In the genomic region with DNA sequence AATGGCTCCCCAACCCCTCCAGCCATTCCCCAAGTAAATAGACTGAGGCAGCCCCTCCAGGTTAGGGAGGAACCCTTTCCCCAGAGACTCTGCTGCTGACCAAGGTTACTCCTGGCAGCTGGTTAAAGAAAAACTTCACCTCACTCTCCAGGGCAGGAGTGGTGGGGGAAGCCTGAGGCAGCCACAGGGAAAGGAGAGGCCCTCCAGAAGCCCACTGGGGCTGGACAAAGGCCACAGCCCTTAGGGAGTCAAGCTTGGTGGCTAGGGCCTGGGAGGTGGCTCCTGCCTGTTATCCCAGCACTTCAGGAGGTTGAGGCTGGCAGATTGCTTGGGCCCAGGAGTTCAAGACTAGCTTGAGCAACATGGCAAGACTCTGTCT, we compare ENCODE assay signal across 10 cellular contexts. TPM values are rescaled to one million over a fixed set of nuclear protein-coding genes. Genes with fewer than 3 reads are reported as not detected.
A peak's percentile ranks its signal among the peaks of the same experiment; 100 is the strongest.
DNase-seq lines count a peak whose midpoint lies in the region; ATAC-seq and TF ChIP-seq lines count a peak whose summit lies in the region.
"Had no signal": no experiment of that assay in that cellular context is flagged by ENCODE, and none has a peak within 500 bp of the region (broad histone marks: within the 10 kb centered on the region; RNA-seq: fewer than 3 reads in every experiment).

No MANE protein-coding gene starts in this region.

- H3K4me1 Mint-ChIP-seq in CD8-positive, alpha-beta memory T cell, result peaks cover 23 to 29% (median 25%) of the 10 kb centered on the region in 3 donors

- no peak for DNase-seq in CD8-positive, alpha-beta memory T cell
- no peak for DNase-seq in SJCRH30
- no peak for DNase-seq in fibroblast of the aortic adventitia (ENCODE audit: low read depth)
- no peak for DNase-seq in retinal pigment epithelial cell (ENCODE audit: low read depth)
- no peak for DNase-seq in OCI-M1 (lab: John Stamatoyannopoulos, UW)
- no peak for DNase-seq in C1 segment of cervical spinal cord (lab: John Stamatoyannopoulos, UW)
- no peak for DNase-seq in HUDEP-2 (lab: John Stamatoyannopoulos, UW; ENCODE audit: unreplicated experiment in 76 of 76)
- DNase-seq: activated CD4-positive, alpha-beta T cell treated with anti-CD3 and anti-CD28 coated beads, Interleukin-2, amount 50 U/mL, for 1 hour; NCI-H187 had no signal

- CTCF ChIA-PET in CD8-positive, alpha-beta memory T cell (lab: Charles Lee), result interaction anchor here (0.7 to 3.9 kb wide), 7 partner anchors 10 to 354 kb away, joined by 3 to 43 read pairs (median 4); partner anchors contain the start of genes ABHD14A and ABHD14B

- peak overlapping the region in 6 of 8 donors; percentile 57 to 94 (median 91) for H3K27ac Mint-ChIP-seq in CD8-positive, alpha-beta memory T cell

- POLR2A ChIA-PET in CD8-positive, alpha-beta memory T cell (lab: Charles Lee), result interaction anchor here (0.7 to 2.1 kb wide), 3 partner anchors 10 to 213 kb away, joined by 3 to 14 read pairs (median 6); partner anchors contain the start of genes ABHD14A, ABHD14B and PCBP4

- H3K9me3 ChIP-seq in CD8-positive, alpha-beta memory T cell (ENCODE audit: low read length), result no peaks in the 10 kb centered on the region
- no peaks in the 10 kb centered on the region for H3K9me3 ChIP-seq in SJCRH30 (replicated peaks)

- H3K27me3 ChIP-seq in CD8-positive, alpha-beta memory T cell (ENCODE audit: insufficient read depth, low read length, poor library complexity, severe bottlenecking), result no peaks in the 10 kb centered on the region
- H3K27me3 ChIP-seq in SJCRH30, result no peaks in the 10 kb centered on the region

- ATAC-seq in HG02870 (IDR thresholded peaks at IDR 0.05; ENCODE audit: unreplicated experiment), result no peak

- TF ChIP-seq CTCF in fibroblast of the aortic adventitia (IDR thresholded peaks at IDR 0.05; ENCODE audit: insufficient read depth, low read length) (no peak), retinal pigment epithelial cell (conservative IDR thresholded peaks at IDR 0.05; ENCODE audit: low read depth, low read length) (no peak)

- H3K4me3 Mint-ChIP-seq in CD8-positive, alpha-beta memory T cell, result peak overlapping the region in 6 of 7 donors; percentile 68 to 95 (median 90)

- H3K4me1 ChIP-seq in CD8-positive, alpha-beta memory T cell (ENCODE audit: insufficient read depth, low read length), result peaks cover 20% of the 10 kb centered on the region
- H3K4me1 ChIP-seq in SJCRH30, result peaks cover 3% of the 10 kb centered on the region; the same call in 1 of the 2 replicates

- H3K36me3 ChIP-seq in CD8-positive, alpha-beta memory T cell (ENCODE audit: insufficient read depth, low read length), result no peaks in the 10 kb centered on the region
- H3K36me3 ChIP-seq in SJCRH30, result no peaks in the 10 kb centered on the region

- H3K9me3 Mint-ChIP-seq in CD8-positive, alpha-beta memory T cell, result no peaks in the 10 kb centered on the region

- peak overlapping the region; percentile 77 for H3K27ac ChIP-seq in CD8-positive, alpha-beta memory T cell (ENCODE audit: low read depth, low read length)
- H3K27ac ChIP-seq in SJCRH30, result no peak overlapping the region; the same call in 1 of the 2 replicates

- H3K4me3 ChIP-seq in CD8-positive, alpha-beta memory T cell (ENCODE audit: low read length), result peak overlapping the region; percentile 87
- H3K4me3 ChIP-seq in SJCRH30 (peak overlapping the region; percentile 60), fibroblast of the aortic adventitia (ENCODE audit: low read depth, low read length) (peak overlapping the region; percentile 62), retinal pigment epithelial cell (ENCODE audit: low read length) (peak overlapping the region; percentile 44)

- no peaks in the 10 kb centered on the region for H3K27me3 Mint-ChIP-seq in CD8-positive, alpha-beta memory T cell

- peaks cover 0 to 1% (median 0%) of the 10 kb centered on the region in 3 donors for H3K36me3 Mint-ChIP-seq in CD8-positive, alpha-beta memory T cell

RNA-seq across cellular contexts. Expression of gene ACY1, which starts 0.9 kb away (rescaled TPM):
- 10 to 100 TPM; 46.1 to 49.0 TPM for total RNA-seq in CD8-positive, alpha-beta memory T cell
- 13.8 TPM for polyA plus RNA-seq in CD8-positive, alpha-beta memory T cell
- total RNA-seq in SJCRH30 (2014; rRNA removed; shearing (Covaris generic)), result 24.5 and 26.2 TPM in 2 replicates
- 26.7 and 28.7 TPM in 2 replicates for total RNA-seq in fibroblast of the aortic adventitia (ENCODE audit: low replicate concordance)

RNA-seq across cellular contexts. Expression of gene ABHD14A, which starts 9.4 kb away (rescaled TPM):
- 10 to 100 TPM; 14.4 to 16.0 TPM for total RNA-seq in CD8-positive, alpha-beta memory T cell
- 117 TPM for polyA plus RNA-seq in CD8-positive, alpha-beta memory T cell
- 9.6 and 10.8 TPM in 2 replicates for total RNA-seq in SJCRH30 (2014; rRNA removed; shearing (Covaris generic))
- total RNA-seq in fibroblast of the aortic adventitia (ENCODE audit: low replicate concordance), result 7.4 and 13.8 TPM in 2 replicates

RNA-seq across cellular contexts. Expression of gene ABHD14B, which starts 10.4 kb away (rescaled TPM):
- 10 to 100 TPM; 56.1 to 56.7 TPM for total RNA-seq in CD8-positive, alpha-beta memory T cell
- polyA plus RNA-seq in CD8-positive, alpha-beta memory T cell, result 97.2 TPM
- 11.2 and 13.0 TPM in 2 replicates for total RNA-seq in SJCRH30 (2014; rRNA removed; shearing (Covaris generic))
- 11.0 and 36.3 TPM in 2 replicates for total RNA-seq in fibroblast of the aortic adventitia (ENCODE audit: low replicate concordance)

RNA-seq across cellular contexts. Expression of gene RPL29, which starts 11.4 kb away (rescaled TPM):
- total RNA-seq in CD8-positive, alpha-beta memory T cell, result 1,000 to 10,000 TPM; 1,367 to 1,382 TPM
- polyA plus RNA-seq in CD8-positive, alpha-beta memory T cell, result 1,261 TPM
- total RNA-seq in SJCRH30 (2014; rRNA removed; shearing (Covaris generic)), result 1,784 and 1,861 TPM in 2 replicates
- total RNA-seq in fibroblast of the aortic adventitia (ENCODE audit: low replicate concordance), result 155 and 1,532 TPM in 2 replicates

RNA-seq across cellular contexts. Expression of gene PCBP4, which starts 17.0 kb away (rescaled TPM):
- total RNA-seq in CD8-positive, alpha-beta memory T cell, result 10 to 100 TPM in 1 of 2 experiments, 1 to 10 TPM in 1; 9.7 to 12.5 TPM
- polyA plus RNA-seq in CD8-positive, alpha-beta memory T cell, result 12.5 TPM
- total RNA-seq in SJCRH30 (2014; rRNA removed; shearing (Covaris generic)), result 178 and 186 TPM in 2 replicates
- 19.0 and 33.3 TPM in 2 replicates for total RNA-seq in fibroblast of the aortic adventitia (ENCODE audit: low replicate concordance)
